In the genomic region with DNA sequence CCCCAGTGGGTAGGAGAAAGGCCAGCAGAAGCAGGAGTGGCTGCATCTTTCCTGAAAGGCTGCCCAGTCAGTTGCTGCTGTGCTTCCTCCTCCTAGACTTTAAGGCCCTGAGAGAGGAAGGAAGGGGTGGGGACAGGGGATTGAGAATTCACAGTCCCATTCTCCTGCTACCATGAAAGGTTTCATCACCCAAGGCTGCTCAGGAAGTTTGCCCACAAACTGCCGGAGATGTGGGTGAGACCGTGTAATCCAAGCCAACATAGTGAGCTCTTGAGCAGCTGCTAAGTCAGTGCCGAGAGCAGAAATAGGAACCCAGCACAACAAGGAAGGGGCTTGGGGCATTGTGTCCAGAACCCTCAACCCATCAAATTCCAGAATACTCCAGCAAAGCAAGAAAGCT, we compare ENCODE assay signal across 31 cellular contexts. TPM values are rescaled to one million over a fixed set of nuclear protein-coding genes. Genes with fewer than 3 reads are reported as not detected.
DNase-seq lines count a peak whose midpoint lies in the region; ATAC-seq and TF ChIP-seq lines count a peak whose summit lies in the region.
"Had no signal": no experiment of that assay in that cellular context is flagged by ENCODE, and none has a peak within 500 bp of the region (broad histone marks: within the 10 kb centered on the region; RNA-seq: fewer than 3 reads in every experiment).

A gene with protein sequence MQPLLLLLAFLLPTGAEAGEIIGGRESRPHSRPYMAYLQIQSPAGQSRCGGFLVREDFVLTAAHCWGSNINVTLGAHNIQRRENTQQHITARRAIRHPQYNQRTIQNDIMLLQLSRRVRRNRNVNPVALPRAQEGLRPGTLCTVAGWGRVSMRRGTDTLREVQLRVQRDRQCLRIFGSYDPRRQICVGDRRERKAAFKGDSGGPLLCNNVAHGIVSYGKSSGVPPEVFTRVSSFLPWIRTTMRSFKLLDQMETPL (minus strand): TSS at position 73 of the 400 bp plus-strand sequence. CDS start 27 bp downstream, at position 46.

- peak within 1 kb of the TSS; percentile 54 to 67 for H3K4me3 Mint-ChIP-seq in CD14-positive monocyte
- peak within 1 kb of the TSS in 1 of 10 donors; percentile 26 for H3K4me3 Mint-ChIP-seq in naive thymus-derived CD4-positive, alpha-beta T cell
- H3K4me3 Mint-ChIP-seq in activated CD4-positive, alpha-beta memory T cell treated with anti-CD3 and anti-CD28 coated beads for 36 hours = no peak within 1 kb of the TSS

- peaks cover 6% of the 10 kb centered on the region for H4K20me1 ChIP-seq in Loucy (ENCODE audit: insufficient read depth, low read length, poor library complexity, severe bottlenecking)

- H3K9ac ChIP-seq in Loucy (ENCODE audit: low read depth, low read length, poor library complexity, severe bottlenecking) = peak within 1 kb of the TSS; percentile 91
- H3K9ac ChIP-seq: GM23248 had no signal

- TF ChIP-seq CTCF in CD14-positive monocyte (IDR thresholded peaks at IDR 0.05) (no peak), Loucy (conservative IDR thresholded peaks at IDR 0.05; ENCODE audit: low read length) (no peak)

- no peaks in the 10 kb centered on the region for H3K9me2 ChIP-seq in Loucy (replicated peaks; ENCODE audit: low read depth, low read length)

- H3K9me3 ChIP-seq in Loucy (ENCODE audit: insufficient read depth, low read depth, low read length) = no peaks in the 10 kb centered on the region
- no peaks in the 10 kb centered on the region for H3K9me3 ChIP-seq in naive thymus-derived CD4-positive, alpha-beta T cell (ENCODE audit: control insufficient read depth in 2 of 3, low read length in 3 of 3)

- no peak within 1 kb of the TSS for H3K27ac ChIP-seq in naive thymus-derived CD4-positive, alpha-beta T cell (ENCODE audit: low read depth, low read length)
- H3K27ac ChIP-seq: coronary artery, GM23248 had no signal

- DNase-seq in CD14-positive monocyte (ENCODE audit: low spot score) (no peak), SIG-M5 (lab: John Stamatoyannopoulos, UW) (peak; percentile 63), NAMALWA (ENCODE audit: low spot score) (no peak), GM19238 (ENCODE audit: insufficient read length, low spot score) (no peak)
- DNase-seq in naive thymus-derived CD4-positive, alpha-beta T cell = no peak
- no peak for DNase-seq in activated CD4-positive, alpha-beta memory T cell treated with anti-CD3 and anti-CD28 coated beads for 36 hours
- DNase-seq: ACHN; activated CD4-positive, CD25-positive, alpha-beta regulatory T cell; activated T-cell treated with anti-CD3 and anti-CD28 coated beads for 4 hours; Calu3; DMS79 treated with DMSO at 0.1 percent for 48 hours; foreskin fibroblast; GM23248; head of caudate nucleus; NCI-H1417; SHP77; stimulated activated CD4-positive, alpha-beta T cell treated with anti-CD3 and anti-CD28 coated beads, Interleukin-4, amount 100 ng/mL, for 1 hour; substantia nigra had no signal

- H3K4me3 ChIP-seq in Loucy (ENCODE audit: low read length, poor library complexity, severe bottlenecking) = peak within 1 kb of the TSS; percentile 84
- no peak within 1 kb of the TSS for H3K4me3 ChIP-seq in naive thymus-derived CD4-positive, alpha-beta T cell (ENCODE audit: low read length)
- H3K4me3 ChIP-seq: coronary artery, GM23248 had no signal

- H3K36me3 Mint-ChIP-seq in CD14-positive monocyte = peaks cover 0 to 10% of the 10 kb centered on the region in 2 donors
- H3K36me3 Mint-ChIP-seq in naive thymus-derived CD4-positive, alpha-beta T cell = no peaks in the 10 kb centered on the region
- H3K36me3 Mint-ChIP-seq in activated CD4-positive, alpha-beta memory T cell treated with anti-CD3 and anti-CD28 coated beads for 36 hours = no peaks in the 10 kb centered on the region
- H3K36me3 Mint-ChIP-seq: activated naive CD4-positive, alpha-beta T cell treated with anti-CD3 and anti-CD28 coated beads, Interleukin-2, amount 50 U/mL, for 72 hours had no signal

- no peaks in the 10 kb centered on the region for H3K27me3 Mint-ChIP-seq in CD14-positive monocyte (ENCODE audit: low read depth in 3 of 3)
- peaks cover 0 to 14% (median 11%) of the 10 kb centered on the region in 5 donors for H3K27me3 Mint-ChIP-seq in naive thymus-derived CD4-positive, alpha-beta T cell
- peaks cover 6% of the 10 kb centered on the region for H3K27me3 Mint-ChIP-seq in activated CD4-positive, alpha-beta memory T cell treated with anti-CD3 and anti-CD28 coated beads for 36 hours

- 0 out of 2 replicates have a peak within 1 kb of the TSS, but pooled peaks have one; percentile 36 for H2AFZ ChIP-seq in Loucy (ENCODE audit: low read length)
- H2AFZ ChIP-seq: GM23248 had no signal

- POLR2A ChIA-PET in naive thymus-derived CD4-positive, alpha-beta T cell (lab: Charles Lee) = no interaction called here
- POLR2A ChIA-PET in activated CD4-positive, alpha-beta memory T cell treated with anti-CD3 and anti-CD28 coated beads for 36 hours (lab: Charles Lee) = no interaction called here

- CTCF ChIA-PET in naive thymus-derived CD4-positive, alpha-beta T cell (lab: Charles Lee) = no interaction called here
- CTCF ChIA-PET in activated CD4-positive, alpha-beta memory T cell treated with anti-CD3 and anti-CD28 coated beads for 36 hours (lab: Charles Lee) = no interaction called here

- peak; percentile 71 for ATAC-seq in naive thymus-derived CD4-positive, alpha-beta T cell
- no peak for ATAC-seq in HG03469 (IDR thresholded peaks at IDR 0.05; ENCODE audit: unreplicated experiment)
- ATAC-seq: activated naive CD4-positive, alpha-beta T cell treated with anti-CD3 and anti-CD28 coated beads, Interleukin-2, amount 50 U/mL, for 72 hours; esophagus mucosa; Panc1; right cardiac atrium had no signal

- intact Hi-C loops in CD14-positive monocyte (cut with micrococcal nuclease) = no loop called here
- intact Hi-C loops in naive thymus-derived CD4-positive, alpha-beta T cell (cut with micrococcal nuclease) = no loop called here
- intact Hi-C loops in activated CD4-positive, alpha-beta memory T cell treated with anti-CD3 and anti-CD28 coated beads for 36 hours (cut with micrococcal nuclease) = no loop called here

- no peaks in the 10 kb centered on the region for H3K9me3 Mint-ChIP-seq in CD14-positive monocyte
- H3K9me3 Mint-ChIP-seq in naive thymus-derived CD4-positive, alpha-beta T cell = peaks cover 0 to 2% (median 0%) of the 10 kb centered on the region in 11 donors
- H3K9me3 Mint-ChIP-seq in activated CD4-positive, alpha-beta memory T cell treated with anti-CD3 and anti-CD28 coated beads for 36 hours = no peaks in the 10 kb centered on the region
- H3K9me3 Mint-ChIP-seq: activated naive CD4-positive, alpha-beta T cell treated with anti-CD3 and anti-CD28 coated beads, Interleukin-2, amount 50 U/mL, for 72 hours had no signal

- peaks cover 65% of the 10 kb centered on the region for H3K4me1 ChIP-seq in Loucy (ENCODE audit: insufficient read depth, low read length, poor library complexity, severe bottlenecking)
- no peaks in the 10 kb centered on the region for H3K4me1 ChIP-seq in naive thymus-derived CD4-positive, alpha-beta T cell (ENCODE audit: control insufficient read depth in 2 of 2, insufficient read depth in 2 of 2, low read length in 2 of 2)

- peak within 1 kb of the TSS; percentile 93 for H3K4me2 ChIP-seq in Loucy (ENCODE audit: low read depth, low read length, poor library complexity, severe bottlenecking)

- H3K27ac Mint-ChIP-seq in CD14-positive monocyte = peak within 1 kb of the TSS; percentile 21 to 83 (median 63)
- peak within 1 kb of the TSS in 1 of 9 donors; percentile 28 for H3K27ac Mint-ChIP-seq in naive thymus-derived CD4-positive, alpha-beta T cell
- H3K27ac Mint-ChIP-seq in activated CD4-positive, alpha-beta memory T cell treated with anti-CD3 and anti-CD28 coated beads for 36 hours = no peak within 1 kb of the TSS
- H3K27ac Mint-ChIP-seq: activated naive CD4-positive, alpha-beta T cell treated with anti-CD3 and anti-CD28 coated beads, Interleukin-2, amount 50 U/mL, for 72 hours had no signal

- H3F3A ChIP-seq in Loucy (ENCODE audit: low read depth) = peaks cover 9% of the 10 kb centered on the region; the same call in 1 of the 2 replicates

- no peaks in the 10 kb centered on the region for H3K27me3 ChIP-seq in Loucy (ENCODE audit: insufficient read depth, low read length, poor library complexity, severe bottlenecking)
- no peaks in the 10 kb centered on the region for H3K27me3 ChIP-seq in naive thymus-derived CD4-positive, alpha-beta T cell (ENCODE audit: control insufficient read depth in 2 of 2, insufficient read depth in 2 of 2, low read length in 2 of 2)

- H3K4me1 Mint-ChIP-seq in CD14-positive monocyte = peaks cover 48% of the 10 kb centered on the region
- H3K4me1 Mint-ChIP-seq in naive thymus-derived CD4-positive, alpha-beta T cell = peaks cover 0 to 7% (median 0%) of the 10 kb centered on the region in 7 donors
- no peaks in the 10 kb centered on the region for H3K4me1 Mint-ChIP-seq in activated CD4-positive, alpha-beta memory T cell treated with anti-CD3 and anti-CD28 coated beads for 36 hours (ENCODE audit: low read depth)

- H3K79me2 ChIP-seq in Loucy (ENCODE audit: insufficient read depth, low read length) = peaks cover 36% of the 10 kb centered on the region

- H3K36me3 ChIP-seq in Loucy (ENCODE audit: insufficient read depth, low read length) = no peaks in the 10 kb centered on the region
- no peaks in the 10 kb centered on the region for H3K36me3 ChIP-seq in naive thymus-derived CD4-positive, alpha-beta T cell (ENCODE audit: control insufficient read depth in 2 of 3, insufficient read depth in 3 of 3, low read length in 3 of 3)

RNA-seq across cellular contexts. Expression of the gene that starts here (rescaled TPM):
- polyA plus RNA-seq in CD14-positive monocyte = under 1 TPM; 0.40 to 0.89 TPM
- 1 to 10 TPM in 1 of 5 experiments, not detected in 4; 7.6 TPM for total RNA-seq in naive thymus-derived CD4-positive, alpha-beta T cell
- polyA plus RNA-seq in naive thymus-derived CD4-positive, alpha-beta T cell = not detected
- not detected for total RNA-seq in activated CD4-positive, alpha-beta memory T cell treated with anti-CD3 and anti-CD28 coated beads for 36 hours
- total RNA-seq: astrocyte, Calu3, esophagus mucosa, GM23248, kidney epithelial cell, LHCN-M2, lung microvascular endothelial cell had no signal
- polyA plus RNA-seq: BJ, GM23248, neural cell, right cardiac atrium had no signal
